In genomic region chr14:90405101-90405500, GRCh38 we compare ENCODE assay signal across 1 cellular context.
TF ChIP-seq lines count a peak whose summit lies in the region.

No MANE protein-coding gene starts in this region.

TF ChIP-seq in A549, 52 proteins besides CTCF, POLR2A, EP300 and RAD21 (continued from another document):
- no peak for TF ChIP-seq ATOH8 (CRISPR knock-in tag; IDR thresholded peaks at IDR 0.05; ENCODE audit: low read depth)
- TF ChIP-seq NFE2L2 (conservative IDR thresholded peaks at IDR 0.05; ENCODE audit: low read length) = no peak
- TF ChIP-seq MAX (IDR thresholded peaks at IDR 0.05) = no peak
- no peak for TF ChIP-seq EHMT2 (IDR thresholded peaks at IDR 0.05; ENCODE audit: low read depth)
- no peak for TF ChIP-seq KDM1A (IDR thresholded peaks at IDR 0.05; ENCODE audit: low read depth)
- TF ChIP-seq RFX5 (IDR thresholded peaks at IDR 0.05) = no peak
- TF ChIP-seq ZNF302 (CRISPR knock-in tag; IDR thresholded peaks at IDR 0.05) = no peak
- no peak for TF ChIP-seq MAZ (IDR thresholded peaks at IDR 0.05; ENCODE audit: borderline replicate concordance, low read depth, low read length)
- no peak for TF ChIP-seq ZFP36 (IDR thresholded peaks at IDR 0.05; ENCODE audit: borderline replicate concordance, partially characterized antibody)
- no peak for TF ChIP-seq HOXB5 (CRISPR knock-in tag; IDR thresholded peaks at IDR 0.05)
- no peak for TF ChIP-seq ZC3H11A (IDR thresholded peaks at IDR 0.05)
- TF ChIP-seq RNF2 (IDR thresholded peaks at IDR 0.05; ENCODE audit: borderline replicate concordance, low read depth) = no peak
